In the genomic region with DNA sequence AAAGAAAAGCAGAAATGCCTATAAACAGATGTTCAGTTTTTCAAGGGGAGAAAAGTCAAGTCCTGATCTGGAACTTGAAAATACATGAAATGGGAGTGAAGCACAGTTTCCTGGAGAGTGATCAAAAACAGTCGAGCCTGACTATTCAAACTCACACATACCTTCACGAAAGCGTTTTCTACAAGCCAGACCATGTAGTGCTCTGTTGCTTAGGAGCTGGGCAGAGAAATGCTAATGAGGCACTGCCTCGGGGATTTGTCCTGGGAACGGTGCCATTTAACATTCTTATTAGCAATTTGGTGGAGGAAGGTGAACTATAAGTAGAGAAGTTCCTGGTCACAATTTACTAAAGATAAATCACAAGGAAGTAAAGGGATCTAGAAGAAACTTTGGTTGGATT, we compare ENCODE assay signal across 10 cellular contexts. TPM values are rescaled to one million over a fixed set of nuclear protein-coding genes. Genes with fewer than 3 reads are reported as not detected.
DNase-seq lines count a peak whose midpoint lies in the region; ATAC-seq, FAIRE-seq and TF ChIP-seq lines count a peak whose summit lies in the region.
"Had no signal": no experiment of that assay in that cellular context is flagged by ENCODE, and none has a peak within 500 bp of the region (broad histone marks: within the 10 kb centered on the region; RNA-seq: fewer than 3 reads in every experiment).

No MANE protein-coding gene starts in this region.

- H3K9me3 ChIP-seq in RWPE2 (ENCODE audit: severe bottlenecking) (no peaks in the 10 kb centered on the region), gastroesophageal sphincter (no peaks in the 10 kb centered on the region), pancreas (no peaks in the 10 kb centered on the region), ascending aorta (no peaks in the 10 kb centered on the region)

- H3K27me3 Mint-ChIP-seq in activated CD8-positive, alpha-beta memory T cell treated with anti-CD3 and anti-CD28 coated beads, Interleukin-2, amount 10 ng/mL, durations not matched to agents 7 days and 5 days, result peaks cover 36% of the 10 kb centered on the region

- H3K4me1 ChIP-seq in RWPE2 (ENCODE audit: insufficient read depth, poor library complexity, severe bottlenecking), result peaks cover 19% of the 10 kb centered on the region
- H3K4me1 ChIP-seq in gastroesophageal sphincter, result peaks cover 7 to 57% (median 15%) of the 10 kb centered on the region in 3 donors
- H3K4me1 ChIP-seq in pancreas, result peaks cover 0 to 39% (median 37%) of the 10 kb centered on the region in 3 donors
- H3K4me1 ChIP-seq in ascending aorta, result no peaks in the 10 kb centered on the region

- no peak overlapping the region for H3K4me3 Mint-ChIP-seq in activated CD8-positive, alpha-beta memory T cell treated with anti-CD3 and anti-CD28 coated beads, Interleukin-2, amount 10 ng/mL, durations not matched to agents 7 days and 5 days

- TF ChIP-seq CTCF in RWPE2 (IDR thresholded peaks at IDR 0.05; ENCODE audit: poor library complexity, severe bottlenecking) (no peak), gastroesophageal sphincter (IDR thresholded peaks at IDR 0.05) (no peak), pancreas (IDR thresholded peaks at IDR 0.05) (no peak), ascending aorta (IDR thresholded peaks at IDR 0.05) (no peak)

- H3K27me3 ChIP-seq in RWPE2 (ENCODE audit: insufficient read depth, poor library complexity, severe bottlenecking) (no peaks in the 10 kb centered on the region), gastroesophageal sphincter (no peaks in the 10 kb centered on the region), pancreas (no peaks in the 10 kb centered on the region), ascending aorta (no peaks in the 10 kb centered on the region)

- peak; percentile 84 for DNase-seq in EH (ENCODE audit: low read depth)
- no peak for DNase-seq in RWPE2 (ENCODE audit: low spot score)
- peak in 2 of 6 donors; percentile 26 to 39 for DNase-seq in pancreas
- no peak for DNase-seq in OCI-M1 (lab: John Stamatoyannopoulos, UW)
- DNase-seq in ascending aorta (ENCODE audit: low spot score in 2 of 2), result no peak
- no peak for DNase-seq in activated CD8-positive, alpha-beta memory T cell treated with anti-CD3 and anti-CD28 coated beads, Interleukin-2, amount 10 ng/mL, durations not matched to agents 7 days and 5 days
- DNase-seq: NCI-H510A; stimulated activated CD4-positive, alpha-beta T cell treated with anti-CD3 and anti-CD28 coated beads, Interleukin-4, amount 100 ng/mL, for 4 hours had no signal

- 3 to 11% methylated on average over 5 of the region's 5 CpGs for WGBS in gastroesophageal sphincter (ENCODE audit: low coverage in 1 of 2), 2 donors
- 2 to 5% methylated on average over 5 of the region's 5 CpGs for WGBS in pancreas, 2 donors

- H3K27ac Mint-ChIP-seq in activated CD8-positive, alpha-beta memory T cell treated with anti-CD3 and anti-CD28 coated beads, Interleukin-2, amount 10 ng/mL, durations not matched to agents 7 days and 5 days, result no peak overlapping the region

- intact Hi-C loops in pancreas (cut with DNase I) (no loop called here), ascending aorta (cut with DNase I) (no loop called here)

- no peaks in the 10 kb centered on the region for H3K4me1 Mint-ChIP-seq in activated CD8-positive, alpha-beta memory T cell treated with anti-CD3 and anti-CD28 coated beads, Interleukin-2, amount 10 ng/mL, durations not matched to agents 7 days and 5 days

- ATAC-seq in RWPE2 (ENCODE audit: low read depth) (peak; percentile 98), gastroesophageal sphincter (peak; percentile 62), pancreas (peak; percentile 73 to 86 (median 80)), HG02642 (IDR thresholded peaks at IDR 0.05; ENCODE audit: poor library complexity, unreplicated experiment) (no peak)
- ATAC-seq in activated CD8-positive, alpha-beta memory T cell treated with anti-CD3 and anti-CD28 coated beads, Interleukin-2, amount 10 ng/mL, durations not matched to agents 7 days and 5 days, result no peak

- no peaks in the 10 kb centered on the region for H3K9me3 Mint-ChIP-seq in activated CD8-positive, alpha-beta memory T cell treated with anti-CD3 and anti-CD28 coated beads, Interleukin-2, amount 10 ng/mL, durations not matched to agents 7 days and 5 days (ENCODE audit: low read depth)

- no peak for FAIRE-seq in pancreas (lab: Jason Lieb, UNC)

- no peak for TF ChIP-seq POLR2A in gastroesophageal sphincter (IDR thresholded peaks at IDR 0.05)

- CTCF ChIA-PET in activated CD8-positive, alpha-beta memory T cell treated with anti-CD3 and anti-CD28 coated beads, Interleukin-2, amount 10 ng/mL, durations not matched to agents 7 days and 5 days (lab: Charles Lee), result no interaction called here

- no peak overlapping the region for H3K4me3 ChIP-seq in RWPE2 (ENCODE audit: severe bottlenecking)
- H3K4me3 ChIP-seq in gastroesophageal sphincter, result no peak overlapping the region
- H3K4me3 ChIP-seq in pancreas, result no peak overlapping the region
- no peak overlapping the region for H3K4me3 ChIP-seq in ascending aorta

- H3K27ac ChIP-seq in RWPE2 (ENCODE audit: poor library complexity, severe bottlenecking) (peak overlapping the region; percentile 75), gastroesophageal sphincter (peak overlapping the region in 3 of 4 donors; percentile 44 to 75 (median 75)), pancreas (peak overlapping the region in 2 of 4 donors; percentile 65 to 66), ascending aorta (no peak overlapping the region)

- H3K36me3 ChIP-seq in RWPE2 (ENCODE audit: low read depth) (peaks cover 3% of the 10 kb centered on the region; the same call in 1 of the 2 replicates), gastroesophageal sphincter (no peaks in the 10 kb centered on the region), pancreas (no peaks in the 10 kb centered on the region), ascending aorta (no peaks in the 10 kb centered on the region)

- no peaks in the 10 kb centered on the region for H3K36me3 Mint-ChIP-seq in activated CD8-positive, alpha-beta memory T cell treated with anti-CD3 and anti-CD28 coated beads, Interleukin-2, amount 10 ng/mL, durations not matched to agents 7 days and 5 days

- TF ChIP-seq EP300 in gastroesophageal sphincter (IDR thresholded peaks at IDR 0.05), result no peak

RNA-seq across cellular contexts. Expression of gene NHSL1, which starts 5.9 kb away (rescaled TPM):
- total RNA-seq in gastroesophageal sphincter (1 to 10 TPM; 5.7 to 9.3 (median 7.9) TPM), pancreas (10 to 100 TPM in 3 of 6 donors, 1 to 10 TPM in 3; 4.8 to 16.3 (median 11.8) TPM), ascending aorta (10.4 TPM)
- 1 to 10 TPM; 3.5 to 4.6 TPM for polyA plus RNA-seq in pancreas
- under 1 TPM; 0.20 to 0.35 TPM for total RNA-seq in activated CD8-positive, alpha-beta memory T cell treated with anti-CD3 and anti-CD28 coated beads, Interleukin-2, amount 10 ng/mL, durations not matched to agents 7 days and 5 days

Comparison
In these comparisons a context has a peak if more than half of its experiments do, and no peak if none do; other contexts are left out.
1. ATAC-seq: peak in RWPE2 (single experiment), gastroesophageal sphincter (single experiment) and pancreas (4 of 4); none in HG02642 (single experiment) and activated CD8-positive, alpha-beta memory T cell treated with anti-CD3 and anti-CD28 coated beads, Interleukin-2, amount 10 ng/mL, durations not matched to agents 7 days and 5 days (single experiment).
2. H3K27ac ChIP-seq: peak in RWPE2 (single experiment) and gastroesophageal sphincter (3 of 4); none in ascending aorta (0 of 2).